In the genomic region with DNA sequence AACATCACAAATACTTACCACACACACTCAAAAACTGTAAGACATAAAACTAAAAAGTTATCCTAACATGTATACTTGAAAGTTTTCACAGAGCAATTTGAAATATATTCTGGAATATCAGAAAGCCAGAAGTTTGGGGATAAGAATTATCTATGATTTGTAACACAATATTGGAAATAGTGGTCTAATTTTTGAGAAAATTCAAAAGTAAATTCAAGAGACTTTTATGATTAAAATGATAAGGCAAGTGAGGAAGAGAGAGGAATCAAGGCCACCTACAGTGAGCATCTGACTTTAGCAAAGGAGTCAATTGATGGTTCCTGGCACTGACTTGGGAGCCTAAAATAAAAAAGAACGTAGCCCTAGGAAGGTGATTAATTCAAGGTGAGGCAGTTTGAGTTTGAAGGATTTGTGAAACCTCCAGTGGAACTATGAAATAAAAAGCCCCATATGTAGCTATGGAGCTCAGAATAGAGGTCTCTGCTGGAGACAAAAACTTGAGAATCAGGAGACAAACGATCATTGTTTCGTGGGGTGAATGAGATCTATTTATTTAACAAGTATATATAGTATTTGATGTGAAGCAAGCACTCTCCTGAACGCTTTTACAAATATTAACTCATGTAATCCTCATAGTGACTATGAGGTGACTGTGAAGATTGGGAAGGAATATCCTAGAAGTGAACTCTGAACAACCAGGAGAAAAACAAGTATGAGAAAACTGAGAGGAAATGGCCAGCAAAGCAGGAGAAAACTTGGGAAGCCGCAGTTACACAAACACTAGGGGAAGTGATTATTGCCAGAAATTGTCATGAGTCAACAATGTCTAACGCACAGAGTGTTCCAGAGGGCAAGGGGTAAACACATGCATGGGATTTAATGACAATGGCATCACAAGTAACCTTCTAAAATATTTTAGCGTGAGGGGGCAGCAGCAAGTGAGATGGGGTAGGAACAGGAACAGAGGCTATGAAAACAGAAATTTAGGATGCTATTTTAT, we compare ENCODE assay signal across 1 cellular context.
A peak's percentile ranks its signal among the peaks of the same experiment; 100 is the strongest.
TF ChIP-seq lines count a peak whose summit lies in the region.

No MANE protein-coding gene starts in this region.

TF ChIP-seq in HepG2, 621 proteins besides CTCF, POLR2A, EP300 and RAD21 (continued from another document and continues in another):
- TF ChIP-seq ZNF318 (CRISPR knock-in tag; IDR thresholded peaks at IDR 0.05) (no peak), ZGPAT (CRISPR knock-in tag; IDR thresholded peaks at IDR 0.05) (peak; percentile 99), TIGD3 (CRISPR knock-in tag; IDR thresholded peaks at IDR 0.05; ENCODE audit: borderline replicate concordance) (no peak), FOXO1 (CRISPR knock-in tag; IDR thresholded peaks at IDR 0.05) (peak; percentile 98), ADNP (CRISPR knock-in tag; IDR thresholded peaks at IDR 0.05) (no peak), KDM4B (CRISPR knock-in tag; IDR thresholded peaks at IDR 0.05) (peak; percentile 84), ZFYVE20 (CRISPR knock-in tag; IDR thresholded peaks at IDR 0.05; ENCODE audit: borderline replicate concordance, low read depth) (no peak), ZNF720 (CRISPR knock-in tag; IDR thresholded peaks at IDR 0.05) (no peak), ZNF629 (CRISPR knock-in tag; conservative IDR thresholded peaks at IDR 0.05) (0 out of 2 replicates have a peak, but pooled peaks have one; percentile 23), YEATS4 (CRISPR knock-in tag; IDR thresholded peaks at IDR 0.05; ENCODE audit: borderline replicate concordance) (peak; percentile 61; the same call in 1 of the 2 replicates), ZNF670 (CRISPR knock-in tag; IDR thresholded peaks at IDR 0.05; ENCODE audit: borderline replicate concordance) (no peak), ZBTB42 (CRISPR knock-in tag; IDR thresholded peaks at IDR 0.05) (0 out of 2 replicates have a peak, but pooled peaks have one; percentile 66), PHB2 (IDR thresholded peaks at IDR 0.05; ENCODE audit: partially characterized antibody) (no peak), ZNF777 (CRISPR knock-in tag; IDR thresholded peaks at IDR 0.05) (no peak), SAFB2 (CRISPR knock-in tag; IDR thresholded peaks at IDR 0.05; ENCODE audit: borderline replicate concordance, low read depth) (no peak; the same call in 1 of the 2 replicates), CHCHD3 (CRISPR knock-in tag; IDR thresholded peaks at IDR 0.05) (no peak), ZZZ3 (CRISPR knock-in tag; IDR thresholded peaks at IDR 0.05; ENCODE audit: borderline replicate concordance) (no peak), ZNF326 (CRISPR knock-in tag; IDR thresholded peaks at IDR 0.05; ENCODE audit: borderline replicate concordance) (no peak), CHD4 (IDR thresholded peaks at IDR 0.05; ENCODE audit: borderline replicate concordance, low read length) (peak; percentile 94; the same call in 1 of the 2 replicates), NONO (IDR thresholded peaks at IDR 0.05) (no peak), NONO (CRISPR knock-in tag; conservative IDR thresholded peaks at IDR 0.05) (peak; percentile 49; the same call in 1 of the 2 replicates), JDP2 (CRISPR knock-in tag; IDR thresholded peaks at IDR 0.05; ENCODE audit: borderline replicate concordance) (no peak), ZNF432 (CRISPR knock-in tag; IDR thresholded peaks at IDR 0.05; ENCODE audit: borderline replicate concordance) (no peak), PHF5A (CRISPR knock-in tag; IDR thresholded peaks at IDR 0.05; ENCODE audit: low read depth, unreplicated experiment) (no peak), CAMTA2 (CRISPR knock-in tag; IDR thresholded peaks at IDR 0.05; ENCODE audit: borderline replicate concordance) (no peak), ZNF510 (CRISPR knock-in tag; IDR thresholded peaks at IDR 0.05; ENCODE audit: low read depth) (no peak), ARID2 (CRISPR knock-in tag; IDR thresholded peaks at IDR 0.05; ENCODE audit: borderline replicate concordance) (peak; percentile 18; the same call in 1 of the 2 replicates), ZIK1 (CRISPR knock-in tag; IDR thresholded peaks at IDR 0.05; ENCODE audit: borderline replicate concordance, low read depth) (no peak), SOX6 (IDR thresholded peaks at IDR 0.05) (no peak), SOX6 (CRISPR knock-in tag; IDR thresholded peaks at IDR 0.05) (peak; percentile 99), ZNF746 (CRISPR knock-in tag; IDR thresholded peaks at IDR 0.05) (no peak), AGO2 (optimal IDR thresholded peaks at IDR 0.05; ENCODE audit: low read depth, low read length) (no peak), KAT8 (CRISPR knock-in tag; IDR thresholded peaks at IDR 0.05) (peak; percentile 88), EZH2 (conservative IDR thresholded peaks at IDR 0.05; ENCODE audit: low read depth, low read length) (no peak), ZKSCAN1 (IDR thresholded peaks at IDR 0.05; ENCODE audit: low read length) (no peak), HCFC1 (IDR thresholded peaks at IDR 0.05; ENCODE audit: low read depth, low read length) (no peak), ZC3H13 (CRISPR knock-in tag; IDR thresholded peaks at IDR 0.05) (no peak), CBFB (CRISPR knock-in tag; IDR thresholded peaks at IDR 0.05) (peak; percentile 92), NCOA1 (CRISPR knock-in tag; IDR thresholded peaks at IDR 0.05) (peak; percentile 86; the same call in 1 of the 2 replicates), HDAC1 (CRISPR knock-in tag; IDR thresholded peaks at IDR 0.05) (peak; percentile 76), ZNF205 (CRISPR knock-in tag; IDR thresholded peaks at IDR 0.05) (peak; percentile 89; the same call in 1 of the 2 replicates), SNAI1 (CRISPR knock-in tag; IDR thresholded peaks at IDR 0.05; ENCODE audit: borderline replicate concordance) (no peak), SMARCC2 (IDR thresholded peaks at IDR 0.05) (0 out of 2 replicates have a peak, but pooled peaks have one; percentile 54), ZNF562 (CRISPR knock-in tag; IDR thresholded peaks at IDR 0.05; ENCODE audit: borderline replicate concordance) (no peak), ZNF768 (CRISPR knock-in tag; IDR thresholded peaks at IDR 0.05) (no peak), GTF2F1 (IDR thresholded peaks at IDR 0.05; ENCODE audit: low read length) (0 out of 2 replicates have a peak, but pooled peaks have one; percentile 36), CCDC6 (CRISPR knock-in tag; IDR thresholded peaks at IDR 0.05) (peak; percentile 73; the same call in 1 of the 2 replicates), ZNF20 (CRISPR knock-in tag; IDR thresholded peaks at IDR 0.05) (no peak), ZNF343 (CRISPR knock-in tag; IDR thresholded peaks at IDR 0.05) (peak; percentile 82; the same call in 1 of the 2 replicates), ZMAT3 (CRISPR knock-in tag; conservative IDR thresholded peaks at IDR 0.05) (peak; percentile 54; the same call in 1 of the 2 replicates), GRHL1 (CRISPR knock-in tag; conservative IDR thresholded peaks at IDR 0.05) (no peak), FOXP1 (IDR thresholded peaks at IDR 0.05) (peak; percentile 97), FOXP1 (CRISPR knock-in tag; IDR thresholded peaks at IDR 0.05) (peak; percentile 100), MAFG (CRISPR knock-in tag; IDR thresholded peaks at IDR 0.05) (no peak), ZNF24 (IDR thresholded peaks at IDR 0.05) (peak; percentile 25; the same call in 1 of the 2 replicates), ZNF382 (CRISPR knock-in tag; IDR thresholded peaks at IDR 0.05; ENCODE audit: borderline replicate concordance) (no peak)
- TF ChIP-seq, protein P1, sequence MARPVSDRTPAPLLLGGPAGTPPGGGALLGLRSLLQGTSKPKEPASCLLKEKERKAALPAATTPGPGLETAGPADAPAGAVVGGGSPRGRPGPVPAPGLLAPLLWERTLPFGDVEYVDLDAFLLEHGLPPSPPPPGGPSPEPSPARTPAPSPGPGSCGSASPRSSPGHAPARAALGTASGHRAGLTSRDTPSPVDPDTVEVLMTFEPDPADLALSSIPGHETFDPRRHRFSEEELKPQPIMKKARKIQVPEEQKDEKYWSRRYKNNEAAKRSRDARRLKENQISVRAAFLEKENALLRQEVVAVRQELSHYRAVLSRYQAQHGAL (CRISPR knock-in tag; IDR thresholded peaks at IDR 0.05; ENCODE audit: not compliant biosample characterization): peak; percentile 44
